9 cellular contexts compared by ENCODE assay signal in the genomic region with DNA sequence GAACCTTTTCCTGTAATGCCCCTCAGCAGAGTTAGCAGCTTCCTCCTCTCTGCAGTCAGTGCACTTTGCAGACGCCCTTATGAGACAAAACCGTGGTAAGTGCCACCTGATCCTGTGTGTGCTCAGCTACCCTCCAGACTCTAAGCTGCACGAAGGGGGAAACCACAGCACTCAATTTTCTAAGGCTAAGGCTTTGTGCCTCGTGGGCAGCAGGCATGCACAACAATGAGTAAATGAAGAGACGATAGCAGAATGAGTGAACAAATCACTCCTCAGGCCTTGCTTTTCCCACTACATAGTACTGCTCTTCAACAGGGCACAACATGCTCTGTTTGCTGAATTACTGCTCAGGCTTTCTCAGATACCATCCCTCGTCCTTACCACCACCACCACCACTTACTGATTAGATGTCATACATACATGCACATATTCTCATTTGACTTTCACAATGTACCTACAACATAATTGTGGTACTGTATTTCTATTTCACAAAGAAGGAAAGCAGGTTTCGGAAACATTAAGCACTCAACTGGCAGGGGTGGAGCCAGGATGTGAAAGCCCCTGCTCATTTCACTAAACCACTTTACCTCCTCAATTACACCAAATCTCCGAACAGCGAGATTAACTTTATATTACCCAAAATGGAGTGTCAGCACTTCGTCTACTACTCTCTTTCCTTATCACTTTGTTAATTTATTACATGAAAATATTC.
DNase-seq lines count a peak whose midpoint lies in the region; ATAC-seq and TF ChIP-seq lines count a peak whose summit lies in the region.
"Had no signal": no experiment of that assay in that cellular context is flagged by ENCODE, and none has a peak within 500 bp of the region (broad histone marks: within the 10 kb centered on the region; RNA-seq: fewer than 3 reads in every experiment).

No MANE protein-coding gene starts in this region.

- peak; percentile 69 for ATAC-seq in GM19025 (IDR thresholded peaks at IDR 0.05; ENCODE audit: low read depth, unreplicated experiment)
- peak; percentile 74 for ATAC-seq in HG03108 (IDR thresholded peaks at IDR 0.05; ENCODE audit: unreplicated experiment)
- ATAC-seq in omental fat pad (ENCODE audit: low FRiP score), result no peak
- ATAC-seq: body of pancreas had no signal

- TF ChIP-seq POLR2A in Raji (IDR thresholded peaks at IDR 0.05; ENCODE audit: insufficient read depth, low read depth, low read length), result peak; percentile 57; the same call in 1 of the 2 replicates

- no peak for TF ChIP-seq CTCF in omental fat pad (IDR thresholded peaks at IDR 0.05)

- DNase-seq in AML-193 (lab: John Stamatoyannopoulos, UW), result peak; percentile 18 to 26
- peak; percentile 14 for DNase-seq in activated naive CD8-positive, alpha-beta T cell treated with anti-CD3 and anti-CD28 coated beads, Interleukin-2, amount 50 U/mL, for 16 hours (ENCODE audit: low read depth, low spot score)
- peak; percentile 36 to 43 for DNase-seq in stimulated activated CD4-positive, alpha-beta T cell treated with anti-CD3 and anti-CD28 coated beads, Interleukin-15, amount 100 ng/mL, for 48 hours (ENCODE audit: low read depth in 2 of 2)
- DNase-seq in omental fat pad (ENCODE audit: low spot score), result no peak
- no peak for DNase-seq in COR-L47 (lab: John Stamatoyannopoulos, UW)

Comparison
In these comparisons a context has a peak if more than half of its experiments do, and no peak if none do; other contexts are left out.
1. DNase-seq: peak in AML-193 (2 of 2), activated naive CD8-positive, alpha-beta T cell treated with anti-CD3 and anti-CD28 coated beads, Interleukin-2, amount 50 U/mL, for 16 hours (single experiment) and stimulated activated CD4-positive, alpha-beta T cell treated with anti-CD3 and anti-CD28 coated beads, Interleukin-15, amount 100 ng/mL, for 48 hours (2 of 2); none in omental fat pad (single experiment) and COR-L47 (single experiment).